In genomic region chr3:194225988-194226663, GRCh38 we compare ENCODE assay signal across 31 cellular contexts.
A peak's percentile ranks its signal among the peaks of the same experiment; 100 is the strongest.
DNase-seq lines count a peak whose midpoint lies in the region; ATAC-seq, FAIRE-seq and TF ChIP-seq lines count a peak whose summit lies in the region.
"Had no signal": no experiment of that assay in that cellular context is flagged by ENCODE, and none has a peak within 500 bp of the region (broad histone marks: within the 10 kb centered on the region; RNA-seq: fewer than 3 reads in every experiment).

No MANE protein-coding gene starts in this region.

- H3K4me3 ChIP-seq in K562 (no peak overlapping the region), right cardiac atrium (ENCODE audit: low read length) (no peak overlapping the region)
- no peak overlapping the region for H3K4me3 ChIP-seq in naive thymus-derived CD4-positive, alpha-beta T cell (ENCODE audit: low read length)
- H3K4me3 ChIP-seq: A549, cardiac muscle cell, coronary artery, Peyer's patch, SJCRH30, tibial nerve had no signal

- no peaks in the 10 kb centered on the region for H4K20me1 ChIP-seq in K562 (replicated peaks; ENCODE audit: control insufficient read depth, insufficient read depth, low read length)

- no peaks in the 10 kb centered on the region for H3K36me3 ChIP-seq in K562 (ENCODE audit: control insufficient read depth, insufficient read depth, low read length)
- H3K36me3 ChIP-seq in naive thymus-derived CD4-positive, alpha-beta T cell (ENCODE audit: control insufficient read depth in 2 of 3, insufficient read depth in 3 of 3, low read length in 3 of 3) = no peaks in the 10 kb centered on the region
- H3K36me3 ChIP-seq: BE2C, cardiac muscle cell, Peyer's patch, SJCRH30, tibial nerve had no signal

- H3K27ac ChIP-seq in K562 (ENCODE audit: extremely low read depth, low read depth, low read length) (no peak overlapping the region), right cardiac atrium (ENCODE audit: low read length) (no peak overlapping the region)
- H3K27ac ChIP-seq in naive thymus-derived CD4-positive, alpha-beta T cell (ENCODE audit: low read depth, low read length) = no peak overlapping the region
- H3K27ac ChIP-seq in CD4-positive, alpha-beta T cell (ENCODE audit: low read depth, low read length) = no peak overlapping the region
- H3K27ac ChIP-seq: A549, cardiac muscle cell, coronary artery, Peyer's patch, SJCRH30, tibial nerve had no signal

- peaks cover 4 to 15% (median 8%) of the 10 kb centered on the region in 7 donors for H3K4me1 Mint-ChIP-seq in naive thymus-derived CD4-positive, alpha-beta T cell
- peaks cover 7% of the 10 kb centered on the region for H3K4me1 Mint-ChIP-seq in CD4-positive, alpha-beta T cell (ENCODE audit: low read depth)

- H3K9me3 Mint-ChIP-seq in naive thymus-derived CD4-positive, alpha-beta T cell = peaks cover 0 to 9% (median 3%) of the 10 kb centered on the region in 11 donors
- no peaks in the 10 kb centered on the region for H3K9me3 Mint-ChIP-seq in CD4-positive, alpha-beta T cell
- H3K9me3 Mint-ChIP-seq: activated T-helper 17 cell treated with anti-CD3 and anti-CD28 coated beads, Interleukin-2, amount 50 U/mL, for 72 hours; effector memory CD8-positive, alpha-beta T cell had no signal

- no peak for TF ChIP-seq POLR2A in K562 (conservative IDR thresholded peaks at IDR 0.05)

- H2AFZ ChIP-seq in K562 (ENCODE audit: low read depth, low read length) = 0 out of 2 replicates have a peak overlapping the region, but pooled peaks have one; percentile 8

- H3K27me3 Mint-ChIP-seq in naive thymus-derived CD4-positive, alpha-beta T cell = peaks cover 4 to 42% (median 21%) of the 10 kb centered on the region in 5 donors
- H3K27me3 Mint-ChIP-seq in CD4-positive, alpha-beta T cell = peaks cover 41% of the 10 kb centered on the region

- H3K4me1 ChIP-seq in K562 (replicated peaks in 1 of 2; ENCODE audit: control insufficient read depth in 2 of 2, insufficient read depth in 2 of 2, low read length in 2 of 2) (peaks cover 17 to 22% of the 10 kb centered on the region in 2 experiments), right cardiac atrium (ENCODE audit: control insufficient read depth, insufficient read depth, low read length) (no peaks in the 10 kb centered on the region)
- no peaks in the 10 kb centered on the region for H3K4me1 ChIP-seq in naive thymus-derived CD4-positive, alpha-beta T cell (ENCODE audit: control insufficient read depth in 2 of 2, insufficient read depth in 2 of 2, low read length in 2 of 2)
- H3K4me1 ChIP-seq: A549, SJCRH30 had no signal

- no peak overlapping the region for H3K4me2 ChIP-seq in K562 (ENCODE audit: insufficient read depth, low read length)
- H3K4me2 ChIP-seq: A549 had no signal

- no peak for FAIRE-seq in K562 (lab: Jason Lieb, UNC)
- FAIRE-seq: A549, GM18507, islet of Langerhans, small intestine had no signal

- in situ Hi-C loops in K562 (cut with MboI) = no loop called here

- BruUV-seq in K562 (replicated peaks; lab: Mats Ljungman, UMichigan) = no TSS peak

- no peak for TF ChIP-seq EP300 in K562 (IDR thresholded peaks at IDR 0.05; ENCODE audit: low read length)

- no peaks in the 10 kb centered on the region for H3K9me1 ChIP-seq in K562 (ENCODE audit: control insufficient read depth, insufficient read depth, low read length)

- intact Hi-C loops in K562 (cut with micrococcal nuclease) = no loop called here
- intact Hi-C loops in naive thymus-derived CD4-positive, alpha-beta T cell (cut with micrococcal nuclease) = no loop called here
- intact Hi-C loops in CD4-positive, alpha-beta T cell (cut with DNase I, micrococcal nuclease) = no loop called here
- intact Hi-C loops in right cardiac atrium (cut with DNase I) = no loop called here

- no peak overlapping the region for H3K4me3 Mint-ChIP-seq in naive thymus-derived CD4-positive, alpha-beta T cell
- H3K4me3 Mint-ChIP-seq in CD4-positive, alpha-beta T cell = no peak overlapping the region
- H3K4me3 Mint-ChIP-seq: activated CD4-positive, alpha-beta memory T cell treated with anti-CD3 and anti-CD28 coated beads for 36 hours; activated T-helper 17 cell treated with anti-CD3 and anti-CD28 coated beads, Interleukin-2, amount 50 U/mL, for 72 hours; effector memory CD8-positive, alpha-beta T cell had no signal

- WGBS in K562 (ENCODE audit: insufficient coverage, low coverage, missing lambda C conversion rate) = 62% methylated on average over 12 of the region's 13 CpGs
- WGBS in right cardiac atrium = 76% methylated on average over 13 of the region's 13 CpGs

- no peaks in the 10 kb centered on the region for H3K9me3 ChIP-seq in K562 (replicated peaks; ENCODE audit: control insufficient read depth, insufficient read depth, low read depth, low read length)
- H3K9me3 ChIP-seq in naive thymus-derived CD4-positive, alpha-beta T cell (ENCODE audit: control insufficient read depth in 2 of 3, low read length in 3 of 3) = no peaks in the 10 kb centered on the region
- H3K9me3 ChIP-seq in CD4-positive, alpha-beta T cell (ENCODE audit: control insufficient read depth, low read length) = no peaks in the 10 kb centered on the region
- H3K9me3 ChIP-seq in right cardiac atrium (ENCODE audit: control insufficient read depth, low read length) = no peaks in the 10 kb centered on the region
- H3K9me3 ChIP-seq: A549, BE2C, Peyer's patch, SJCRH30, tibial nerve had no signal

- TF ChIP-seq CTCF in K562 (IDR thresholded peaks at IDR 0.05 in 2 of 3, conservative IDR thresholded peaks at IDR 0.05 in 1 of 3; ENCODE audit: insufficient read depth in 2 of 3, low read depth in 1 of 3, low read length in 3 of 3) = no peak
- TF ChIP-seq CTCF in CD4-positive, alpha-beta T cell (IDR thresholded peaks at IDR 0.05) = no peak

- no peak overlapping the region for H3K27ac Mint-ChIP-seq in naive thymus-derived CD4-positive, alpha-beta T cell
- no peak overlapping the region for H3K27ac Mint-ChIP-seq in CD4-positive, alpha-beta T cell
- H3K27ac Mint-ChIP-seq: activated CD4-positive, alpha-beta memory T cell treated with anti-CD3 and anti-CD28 coated beads for 36 hours; activated T-helper 17 cell treated with anti-CD3 and anti-CD28 coated beads, Interleukin-2, amount 50 U/mL, for 72 hours; effector memory CD8-positive, alpha-beta T cell had no signal

- H3K36me3 Mint-ChIP-seq in naive thymus-derived CD4-positive, alpha-beta T cell = peaks cover 0 to 6% (median 4%) of the 10 kb centered on the region in 5 donors
- H3K36me3 Mint-ChIP-seq in CD4-positive, alpha-beta T cell (ENCODE audit: low read depth) = no peaks in the 10 kb centered on the region

- H3K27me3 ChIP-seq in K562 (ENCODE audit: control insufficient read depth in 2 of 2, insufficient read depth in 2 of 2, low read length in 2 of 2) (no peaks in the 10 kb centered on the region), right cardiac atrium (ENCODE audit: control insufficient read depth, insufficient read depth) (no peaks in the 10 kb centered on the region)
- H3K27me3 ChIP-seq in naive thymus-derived CD4-positive, alpha-beta T cell (ENCODE audit: control insufficient read depth in 2 of 2, insufficient read depth in 2 of 2, low read length in 2 of 2) = no peaks in the 10 kb centered on the region
- H3K27me3 ChIP-seq in CD4-positive, alpha-beta T cell (ENCODE audit: control insufficient read depth, insufficient read depth, low read length) = peaks cover 4% of the 10 kb centered on the region
- H3K27me3 ChIP-seq: BE2C, cardiac muscle cell, Peyer's patch had no signal

- peak overlapping the region in 1 of 2 experiments; percentile 10; a peak in 1 of 4 replicates for H3K9ac ChIP-seq in K562 (ENCODE audit: insufficient read depth in 1 of 2, low read depth in 2 of 2, low read length in 2 of 2)

- POLR2A ChIA-PET in K562 (lab: Yijun Ruan, JAX) = interaction anchor here (1.2 kb wide), 1 partner anchor 14 kb away, joined by 3 read pairs; no protein-coding TSS in a partner anchor
- POLR2A ChIA-PET in naive thymus-derived CD4-positive, alpha-beta T cell (lab: Charles Lee) = no interaction called here
- POLR2A ChIA-PET in CD4-positive, alpha-beta T cell (lab: Charles Lee) = no interaction called here

- TF ChIP-seq RAD21 in K562 (CRISPR knock-in tag; conservative IDR thresholded peaks at IDR 0.05 in 1 of 2, IDR thresholded peaks at IDR 0.05 in 1 of 2) = no peak

- ATAC-seq in K562 (no peak), right cardiac atrium (no peak)
- ATAC-seq in naive thymus-derived CD4-positive, alpha-beta T cell = no peak
- no peak for ATAC-seq in CD4-positive, alpha-beta T cell (ENCODE audit: poor library complexity)
- ATAC-seq: A549; activated T-helper 17 cell treated with anti-CD3 and anti-CD28 coated beads, Interleukin-2, amount 50 U/mL, for 72 hours; effector memory CD8-positive, alpha-beta T cell had no signal

- peak; percentile 37 for DNase-seq in activated CD8-positive, alpha-beta memory T cell treated with anti-CD3 and anti-CD28 coated beads for 24 hours
- DNase-seq in activated CD8-positive, alpha-beta memory T cell treated with anti-CD3 and anti-CD28 coated beads, Interleukin-2, amount 50 U/mL, for 48 hours = no peak
- no peak for DNase-seq in K562 (ENCODE audit: extremely low read depth in 1 of 4, low spot score in 3 of 4)
- peak; percentile 59 for DNase-seq in islet precursor cell
- no peak for DNase-seq in naive thymus-derived CD4-positive, alpha-beta T cell
- DNase-seq in CD4-positive, alpha-beta T cell = no peak
- no peak for DNase-seq in DMS153 treated with DMSO at 0.1 percent for 48 hours (lab: John Stamatoyannopoulos, UW; ENCODE audit: unreplicated experiment)
- DNase-seq in right cardiac atrium = no peak
- DNase-seq: activated CD4-positive, alpha-beta memory T cell treated with anti-CD3 and anti-CD28 coated beads for 36 hours; activated CD4-positive, CD25-positive, alpha-beta regulatory T cell treated with anti-CD3 and anti-CD28 coated beads, Interleukin-2, amount 50 U/mL, for 72 hours; activated naive CD4-positive, alpha-beta T cell treated with anti-CD3 and anti-CD28 coated beads, Interleukin-2, amount 50 U/mL, for 16 hours; BE2C; DMS53; effector memory CD8-positive, alpha-beta T cell; GF-D8; HCEC 1CT; KG1; left ventricle myocardium superior; MM.1S; NCI-H1436 treated with DMSO at 0.1 percent for 48 hours; NCI-H524; Peyer's patch; SJCRH30; small intestine had no signal

- no peaks in the 10 kb centered on the region for H3K79me2 ChIP-seq in K562 (ENCODE audit: control insufficient read depth, insufficient read depth, low read length)

- CTCF ChIA-PET in K562 (lab: Yijun Ruan, JAX; ENCODE audit: low intra/inter-chr PET ratio) = no interaction called here
- CTCF ChIA-PET in naive thymus-derived CD4-positive, alpha-beta T cell (lab: Charles Lee) = no interaction called here
- CTCF ChIA-PET in CD4-positive, alpha-beta T cell (lab: Charles Lee) = no interaction called here

TF ChIP-seq in K562, 482 proteins besides CTCF, POLR2A, EP300 and RAD21 (continues in another document):
- no peak for TF ChIP-seq RBM25 (IDR thresholded peaks at IDR 0.05; ENCODE audit: low read depth, low read length, severe bottlenecking)
- TF ChIP-seq CSDE1 (IDR thresholded peaks at IDR 0.05) = no peak
- TF ChIP-seq SRSF1 (IDR thresholded peaks at IDR 0.05; ENCODE audit: low read depth, low read length) = no peak
- no peak for TF ChIP-seq PHF21A (IDR thresholded peaks at IDR 0.05; ENCODE audit: borderline replicate concordance, low read depth)

Comparison
In these comparisons a context has a peak if more than half of its experiments do, and no peak if none do; other contexts are left out.
1. DNase-seq: peak in activated CD8-positive, alpha-beta memory T cell treated with anti-CD3 and anti-CD28 coated beads for 24 hours (single experiment) and islet precursor cell (single experiment); none in activated CD8-positive, alpha-beta memory T cell treated with anti-CD3 and anti-CD28 coated beads, Interleukin-2, amount 50 U/mL, for 48 hours (single experiment), K562 (0 of 4), naive thymus-derived CD4-positive, alpha-beta T cell (0 of 9), CD4-positive, alpha-beta T cell (0 of 10), DMS153 treated with DMSO at 0.1 percent for 48 hours (single experiment) and right cardiac atrium (0 of 3).